10 cellular contexts compared by ENCODE assay signal in the genomic region with DNA sequence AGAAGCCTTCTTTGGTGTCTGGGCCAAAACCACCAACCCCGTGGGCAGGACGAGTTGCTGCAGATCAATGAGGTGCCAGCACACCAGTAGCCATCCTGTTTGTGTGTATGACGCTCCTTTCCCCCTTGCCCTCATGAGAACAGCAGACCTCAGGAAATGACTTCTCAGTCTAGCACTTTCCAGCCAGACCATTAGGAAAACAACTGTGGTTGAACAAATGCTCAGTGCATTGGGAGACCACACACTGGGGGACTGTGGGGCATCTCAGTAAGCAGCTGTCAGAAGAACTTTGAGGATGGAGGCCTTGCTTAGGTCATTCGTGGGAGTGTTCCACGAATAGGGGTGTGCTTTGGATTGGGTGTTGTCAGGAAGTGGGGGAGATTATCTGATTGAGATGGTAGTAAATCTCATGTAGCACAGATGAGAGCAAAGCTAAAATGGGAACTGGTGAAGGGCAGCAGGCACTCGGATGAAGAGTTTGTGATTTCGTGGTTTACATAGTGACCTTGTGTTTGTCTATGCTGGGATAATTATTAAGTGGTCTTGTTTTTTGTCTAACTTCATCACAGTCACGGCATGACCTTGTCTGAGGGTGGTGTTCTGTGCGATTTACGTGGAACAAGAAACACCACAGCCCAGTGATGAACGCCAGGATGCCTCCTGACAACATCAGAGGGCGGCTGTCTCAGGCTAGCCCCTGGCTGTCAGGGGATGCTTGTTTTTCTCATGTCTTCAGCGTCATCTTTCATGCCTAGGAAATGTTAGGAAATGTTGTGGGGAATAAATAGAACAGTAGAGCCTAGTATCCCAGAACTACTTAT.
A peak's percentile ranks its signal among the peaks of the same experiment; 100 is the strongest.
DNase-seq lines count a peak whose midpoint lies in the region; ATAC-seq and TF ChIP-seq lines count a peak whose summit lies in the region.
"Had no signal": no experiment of that assay in that cellular context is flagged by ENCODE, and none has a peak within 500 bp of the region (broad histone marks: within the 10 kb centered on the region; RNA-seq: fewer than 3 reads in every experiment).

No MANE protein-coding gene starts in this region.

- no peaks in the 10 kb centered on the region for H3K9me3 Mint-ChIP-seq in neural progenitor cell

- ATAC-seq in HG03108 (IDR thresholded peaks at IDR 0.05; ENCODE audit: unreplicated experiment) (no peak), HG03354 (IDR thresholded peaks at IDR 0.05; ENCODE audit: poor library complexity, severe bottlenecking, unreplicated experiment) (no peak)

- no peak for TF ChIP-seq CTCF in fibroblast of the aortic adventitia (IDR thresholded peaks at IDR 0.05; ENCODE audit: insufficient read depth, low read length)
- TF ChIP-seq CTCF in neural progenitor cell (IDR thresholded peaks at IDR 0.05), result no peak

- no peak overlapping the region for H3K27ac ChIP-seq in neural progenitor cell
- H3K27ac ChIP-seq: KMS-11, transverse colon had no signal

- H3K36me3 Mint-ChIP-seq in neural progenitor cell, result peaks cover 7% of the 10 kb centered on the region

- H3K27me3 ChIP-seq in neural progenitor cell, result no peaks in the 10 kb centered on the region
- H3K27me3 ChIP-seq: transverse colon had no signal

- no peak overlapping the region for H3K4me3 ChIP-seq in fibroblast of the aortic adventitia (ENCODE audit: low read depth, low read length)
- H3K4me3 ChIP-seq in neural progenitor cell, result no peak overlapping the region
- H3K4me3 ChIP-seq: lung, transverse colon had no signal

- H3K27me3 Mint-ChIP-seq in neural progenitor cell (ENCODE audit: insufficient read depth, low read depth), result no peaks in the 10 kb centered on the region

- no peaks in the 10 kb centered on the region for H4K20me1 ChIP-seq in neural progenitor cell (ENCODE audit: low read depth)

- H3K36me3 ChIP-seq in neural progenitor cell, result no peaks in the 10 kb centered on the region
- H3K36me3 ChIP-seq: transverse colon had no signal

- no peak overlapping the region for H3K4me3 Mint-ChIP-seq in neural progenitor cell

- no peaks in the 10 kb centered on the region for H3K4me1 Mint-ChIP-seq in neural progenitor cell

- H3K79me2 ChIP-seq in neural progenitor cell (ENCODE audit: low read depth), result no peaks in the 10 kb centered on the region

- no peak overlapping the region for H3K9ac ChIP-seq in neural progenitor cell
- H3K9ac ChIP-seq: KMS-11 had no signal

- H3K4me2 ChIP-seq in neural progenitor cell, result no peak overlapping the region
- H3K4me2 ChIP-seq: KMS-11 had no signal

- no peak overlapping the region for H2AFZ ChIP-seq in neural progenitor cell (replicated peaks)

- H3K27ac Mint-ChIP-seq in neural progenitor cell, result no peak overlapping the region

- H3K4me1 ChIP-seq in neural progenitor cell, result peaks cover 3% of the 10 kb centered on the region
- H3K4me1 ChIP-seq: transverse colon had no signal

- H3F3A ChIP-seq in neural progenitor cell (ENCODE audit: low read depth), result no peaks in the 10 kb centered on the region

- no peaks in the 10 kb centered on the region for H3K9me3 ChIP-seq in neural progenitor cell (ENCODE audit: low read depth)
- H3K9me3 ChIP-seq: transverse colon had no signal

- DNase-seq in M059J (ENCODE audit: low read depth) (peak; percentile 70), activated T-cell treated with anti-CD3 and anti-CD28 coated beads for 1 hour (ENCODE audit: low read depth) (peak; percentile 13), fibroblast of the aortic adventitia (ENCODE audit: low read depth) (peak; percentile 45), neural progenitor cell (ENCODE audit: low spot score) (no peak)
- DNase-seq in stimulated activated CD8-positive, alpha-beta memory T cell treated with anti-CD3 and anti-CD28 coated beads, Interleukin-12 subunit alpha, Interleukin-12 subunit beta, amount 100 ng/mL, for 4 hours (ENCODE audit: low read depth), result peak; percentile 2
